27 cellular contexts compared by ENCODE assay signal in the genomic region with DNA sequence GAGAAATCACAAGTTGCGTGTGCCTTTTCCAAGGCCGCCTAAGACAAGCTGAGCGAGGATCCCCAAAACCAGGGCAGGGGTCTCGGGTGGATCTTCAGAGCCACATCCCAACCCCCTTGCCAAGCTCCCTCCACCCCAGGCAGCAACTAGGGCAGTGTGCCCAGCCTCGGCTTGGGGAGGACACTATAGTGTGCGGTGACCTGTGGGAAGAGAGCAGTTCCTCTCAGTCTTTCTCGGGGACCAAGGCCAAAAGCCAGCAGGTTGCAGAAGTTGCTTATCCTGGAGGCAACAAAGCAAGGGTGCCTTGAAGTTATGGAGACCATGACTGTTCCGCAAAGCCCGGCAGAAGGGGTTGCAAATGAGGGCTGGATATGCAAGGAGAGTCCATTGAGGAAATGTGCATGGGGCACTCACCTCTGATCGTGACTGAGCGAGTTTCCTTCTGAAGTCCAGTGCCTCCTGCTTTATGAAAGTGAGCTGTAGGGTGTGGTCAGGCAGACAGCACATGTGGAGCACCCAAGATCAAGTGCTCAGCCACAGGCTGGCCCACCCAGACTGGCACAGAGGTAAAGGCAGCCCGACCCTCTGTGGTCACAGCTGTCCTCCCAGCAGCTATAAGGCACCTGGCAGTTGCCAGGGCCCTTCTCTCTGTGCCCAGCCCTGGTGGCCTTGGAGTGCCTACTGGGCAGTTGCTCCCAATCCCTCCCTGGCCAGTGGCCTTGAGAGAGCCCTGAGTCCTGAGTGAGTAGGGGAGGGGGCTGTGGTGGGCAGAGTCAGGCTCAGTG.
"Had no signal": no experiment of that assay in that cellular context is flagged by ENCODE, and none has a peak within 500 bp of the region (broad histone marks: within the 10 kb centered on the region; RNA-seq: fewer than 3 reads in every experiment).

No MANE protein-coding gene starts in this region.

- H3K79me2 ChIP-seq: parathyroid adenoma had no signal

- H3K4me1 Mint-ChIP-seq: naive B cell; natural killer cell; stimulated activated memory B cell treated with anti-CD40 and anti-IgM and Interleukin-4, amounts not matched to agents 10 μg/mL and 1 μg/mL and 100 μg/mL, for 72 hours; stimulated activated naive CD8-positive, alpha-beta T cell treated with anti-CD3 and anti-CD28 coated beads, Interleukin-15, amount 100 ng/mL, for 72 hours had no signal

- H3K4me3 ChIP-seq: lower lobe of right lung, psoas muscle, right lobe of liver, smooth muscle cell, upper lobe of right lung had no signal

- H3K27ac Mint-ChIP-seq: natural killer cell; stimulated activated memory B cell treated with anti-CD40 and anti-IgM and Interleukin-4, amounts not matched to agents 10 μg/mL and 1 μg/mL and 100 μg/mL, for 72 hours had no signal

- FAIRE-seq: keratinocyte, urothelium cell line had no signal

- H3K27ac ChIP-seq: lower lobe of right lung, neutrophil, parathyroid adenoma, psoas muscle, right lobe of liver, upper lobe of right lung had no signal

- H3K27me3 ChIP-seq: right lobe of liver, upper lobe of right lung had no signal

- H3K9me3 Mint-ChIP-seq: naive B cell; natural killer cell; stimulated activated memory B cell treated with anti-CD40 and anti-IgM and Interleukin-4, amounts not matched to agents 10 μg/mL and 1 μg/mL and 100 μg/mL, for 72 hours; stimulated activated naive CD8-positive, alpha-beta T cell treated with anti-CD3 and anti-CD28 coated beads, Interleukin-15, amount 100 ng/mL, for 72 hours had no signal

- H3K36me3 Mint-ChIP-seq: naive B cell; natural killer cell; stimulated activated memory B cell treated with anti-CD40 and anti-IgM and Interleukin-4, amounts not matched to agents 10 μg/mL and 1 μg/mL and 100 μg/mL, for 72 hours had no signal

- H3K4me3 Mint-ChIP-seq: naive B cell; natural killer cell; stimulated activated memory B cell treated with anti-CD40 and anti-IgM and Interleukin-4, amounts not matched to agents 10 μg/mL and 1 μg/mL and 100 μg/mL, for 72 hours; stimulated activated naive CD8-positive, alpha-beta T cell treated with anti-CD3 and anti-CD28 coated beads, Interleukin-15, amount 100 ng/mL, for 72 hours had no signal

- H3K9me3 ChIP-seq: lower lobe of right lung, neutrophil, psoas muscle, right lobe of liver, upper lobe of right lung had no signal

- H3K4me1 ChIP-seq: lower lobe of right lung, right lobe of liver, upper lobe of right lung had no signal

- H3K4me2 ChIP-seq: smooth muscle cell had no signal

- H3K36me3 ChIP-seq: lower lobe of right lung, neutrophil, right lobe of liver, upper lobe of right lung had no signal

- H3K9ac ChIP-seq: parathyroid adenoma had no signal

- DNase-seq: hippocampal formation; kidney glomerular epithelial cell; left cardiac atrium; lower lobe of right lung; mammary epithelial cell; mesenchymal stem cell; naive B cell; natural killer cell; occipital lobe; psoas muscle; right lobe of liver; stimulated activated CD4-positive, alpha-beta T cell treated with anti-CD3 and anti-CD28 coated beads, Interleukin-1b, Interleukin-23, amount 100 ng/mL, for 48 hours; stimulated activated CD4-positive, alpha-beta T cell treated with anti-CD3 and anti-CD28 coated beads, Interleukin-2, amount 100 ng/mL, for 48 hours; stimulated activated CD4-positive, alpha-beta T cell treated with anti-CD3 and anti-CD28 coated beads, Interleukin-4, amount 100 ng/mL, for 4 hours; stimulated activated CD8-positive, alpha-beta memory T cell treated with anti-CD3 and anti-CD28 coated beads, Interleukin-4, amount 100 ng/mL, for 48 hours; stimulated activated naive CD4-positive, alpha-beta T cell treated with Interleukin-2 at 50 U/mL for 16 hours; stimulated activated naive CD8-positive, alpha-beta T cell treated with anti-CD3 and anti-CD28 coated beads, Interleukin-15, amount 100 ng/mL, for 72 hours; substantia nigra; trophoblast cell; upper lobe of right lung had no signal

- ATAC-seq: left cardiac atrium; left lobe of liver; lower lobe of right lung; natural killer cell; psoas muscle; right lobe of liver; stimulated activated memory B cell treated with anti-CD40 and anti-IgM and Interleukin-4, amounts not matched to agents 10 μg/mL and 1 μg/mL and 100 μg/mL, for 72 hours; stimulated activated naive CD8-positive, alpha-beta T cell treated with anti-CD3 and anti-CD28 coated beads, Interleukin-15, amount 100 ng/mL, for 72 hours; upper lobe of right lung had no signal

- H2AFZ ChIP-seq: parathyroid adenoma had no signal
